ENCODE assay signal across 8 cellular contexts in the genomic region with DNA sequence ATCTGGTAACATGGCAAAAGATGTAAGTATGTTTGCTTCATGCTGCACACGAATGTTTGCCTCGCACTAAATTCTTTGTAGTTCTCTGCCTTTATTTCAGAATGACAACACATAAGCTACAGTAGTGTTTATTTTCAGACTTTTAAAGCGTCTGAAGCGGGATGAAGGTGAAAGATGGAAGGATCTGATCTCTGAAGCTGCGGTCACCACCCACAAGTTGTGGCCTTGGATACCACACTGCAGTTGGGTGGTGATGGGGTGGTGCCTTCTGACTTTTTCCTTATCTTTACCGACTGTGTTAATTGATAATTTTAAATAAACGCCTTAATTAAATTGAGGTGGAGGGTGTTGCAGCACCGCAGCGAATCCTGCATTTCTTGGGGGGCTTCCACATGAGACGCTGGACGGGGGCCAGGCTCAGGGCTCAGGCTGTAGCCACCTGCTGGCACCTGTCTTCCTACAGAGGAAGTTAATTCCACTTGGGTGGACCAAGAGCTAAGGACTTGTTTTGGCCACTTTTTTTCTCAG. TPM values are rescaled to one million over a fixed set of nuclear protein-coding genes. Genes with fewer than 3 reads are reported as not detected.
DNase-seq lines count a peak whose midpoint lies in the region; ATAC-seq and TF ChIP-seq lines count a peak whose summit lies in the region.

No MANE protein-coding gene starts in this region.

- H3K9me3 Mint-ChIP-seq in endodermal cell, result no peaks in the 10 kb centered on the region

- H3K27ac ChIP-seq in PC-9, result no peak overlapping the region
- H3K27ac ChIP-seq in endodermal cell (ENCODE audit: low read depth, low read length), result no peak overlapping the region
- H3K27ac ChIP-seq in ovary, result no peak overlapping the region

- peak overlapping the region; percentile 69 for H3K4me3 Mint-ChIP-seq in endodermal cell

- intact Hi-C loops in PC-9 (cut with micrococcal nuclease; ENCODE audit: unreplicated experiment), result loop anchor here (2.0 kb wide), 1 partner anchor 53 kb away; no protein-coding TSS in a partner anchor
- intact Hi-C loops in ovary (cut with DNase I), result no loop called here

- CTCF ChIA-PET in PC-9 (lab: Charles Lee), result no interaction called here

- peaks cover 57% of the 10 kb centered on the region for H3K79me2 ChIP-seq in PC-9 (ENCODE audit: low read depth)

- WGBS in endodermal cell (ENCODE audit: insufficient coverage in 1 of 2, insufficient read length in 1 of 2), 2 experiments, result 88 to 94% methylated on average over 8 to 11 of the region's 11 CpGs
- 52 to 66% (median 59%) methylated on average over 11 of the region's 11 CpGs for WGBS in ovary, 3 donors

- ATAC-seq in HG03378 (IDR thresholded peaks at IDR 0.05; ENCODE audit: unreplicated experiment), result no peak

- H2AFZ ChIP-seq in PC-9, result 0 out of 2 replicates have a peak overlapping the region, but pooled peaks have one; percentile 71

- H3K9me2 ChIP-seq in PC-9 (ENCODE audit: insufficient read depth), result no peaks in the 10 kb centered on the region

- peak overlapping the region; percentile 64 for H3K27ac Mint-ChIP-seq in endodermal cell

- H3K4me2 ChIP-seq in PC-9, result peak overlapping the region; percentile 80

- peaks cover 16% of the 10 kb centered on the region; the same call in 1 of the 2 replicates for H3F3A ChIP-seq in PC-9 (ENCODE audit: insufficient read depth, low read depth)

- H3K36me3 Mint-ChIP-seq in endodermal cell (ENCODE audit: low read depth), result peaks cover 36% of the 10 kb centered on the region

- H3K27me3 ChIP-seq in PC-9 (ENCODE audit: insufficient read depth, low read depth) (no peaks in the 10 kb centered on the region), endodermal cell (ENCODE audit: control insufficient read depth, insufficient read depth, low read length, poor library complexity, severe bottlenecking) (no peaks in the 10 kb centered on the region), ovary (no peaks in the 10 kb centered on the region)

- H3K4me3 ChIP-seq in GM08714 (ENCODE audit: low read length), result peak overlapping the region; percentile 95
- peak overlapping the region; percentile 78 for H3K4me3 ChIP-seq in PC-9
- H3K4me3 ChIP-seq in endodermal cell (ENCODE audit: low read length), result peak overlapping the region; percentile 86
- peak overlapping the region; percentile 52 for H3K4me3 ChIP-seq in ovary

- H3K27me3 Mint-ChIP-seq in endodermal cell (ENCODE audit: insufficient read depth), result no peaks in the 10 kb centered on the region

- H3K36me3 ChIP-seq in PC-9 (ENCODE audit: low read depth), result peaks cover 12% of the 10 kb centered on the region
- H3K36me3 ChIP-seq in endodermal cell (ENCODE audit: control insufficient read depth, insufficient read depth, low read length), result peaks cover 42% of the 10 kb centered on the region
- H3K36me3 ChIP-seq in ovary, result no peaks in the 10 kb centered on the region

- DNase-seq in PC-9 (no peak), endodermal cell (peak; percentile 36), ovary (peak in 3 of 5 donors; percentile 3 to 23 (median 14)), NCI-H1930 (lab: John Stamatoyannopoulos, UW) (no peak), NCI-H748 treated with DMSO at 0.1 percent for 48 hours (lab: John Stamatoyannopoulos, UW) (no peak), NCI-H1048 (lab: John Stamatoyannopoulos, UW) (no peak)

- H3K4me1 Mint-ChIP-seq in endodermal cell, result peaks cover 9% of the 10 kb centered on the region

- peaks cover 27% of the 10 kb centered on the region for H4K20me1 ChIP-seq in PC-9 (ENCODE audit: insufficient read depth)

- TF ChIP-seq EP300 in ovary (IDR thresholded peaks at IDR 0.05), result no peak

- TSS peak; percentile 66 for BruUV-seq in PC-9 (replicated peaks; lab: Mats Ljungman, UMichigan)

- POLR2A ChIA-PET in PC-9 (lab: Charles Lee; ENCODE audit: unreplicated experiment), result interaction anchor here (0.6 to 0.7 kb wide), 2 partner anchors 54 to 80 kb away, joined by 4 to 13 read pairs; no protein-coding TSS in a partner anchor

- TF ChIP-seq POLR2A in ovary (IDR thresholded peaks at IDR 0.05), result no peak

- no peaks in the 10 kb centered on the region for H3K9me3 ChIP-seq in PC-9 (ENCODE audit: insufficient read depth, low read depth)
- no peaks in the 10 kb centered on the region for H3K9me3 ChIP-seq in endodermal cell (ENCODE audit: control insufficient read depth, low read length)
- H3K9me3 ChIP-seq in ovary, result no peaks in the 10 kb centered on the region

- H3K9ac ChIP-seq in endodermal cell (ENCODE audit: extremely low read depth, low read length, poor library complexity, severe bottlenecking), result no peak overlapping the region

- H3K4me1 ChIP-seq in PC-9 (replicated peaks; ENCODE audit: insufficient read depth) (peaks cover 9% of the 10 kb centered on the region; the same call in 1 of the 2 replicates), endodermal cell (ENCODE audit: control insufficient read depth, insufficient read depth, low read length) (no peaks in the 10 kb centered on the region), ovary (ENCODE audit: insufficient read depth) (peaks cover 4% of the 10 kb centered on the region)

- no peak for TF ChIP-seq CTCF in PC-9 (conservative IDR thresholded peaks at IDR 0.05)
- TF ChIP-seq CTCF in endodermal cell (conservative IDR thresholded peaks at IDR 0.05), result peak; percentile 39
- no peak for TF ChIP-seq CTCF in ovary (IDR thresholded peaks at IDR 0.05)

RNA-seq across cellular contexts. Expression of gene TFDP1, which starts 1.3 kb away (rescaled TPM):
- 84.2 and 107 TPM in 2 replicates for total RNA-seq in PC-9 (2021)
- 10 to 100 TPM; 74.8 to 76.1 TPM for total RNA-seq in endodermal cell
- polyA plus RNA-seq in endodermal cell (2013, experiment 1 of 2), result 84.3 TPM
- 82.9 TPM for polyA plus RNA-seq in endodermal cell (2013, experiment 2 of 2)
- total RNA-seq in ovary, result 10 to 100 TPM in 6 of 7 donors, 1 to 10 TPM in 1; 8.8 to 45.6 (median 33.8) TPM
- polyA plus RNA-seq in ovary, result 10 to 100 TPM; 22.2 to 40.5 TPM

Comparison
In these comparisons a context has a peak if more than half of its experiments do, and no peak if none do; other contexts are left out.
1. DNase-seq: peak in endodermal cell (single experiment) and ovary (3 of 5); none in PC-9 (0 of 2), NCI-H1930 (0 of 2), NCI-H748 treated with DMSO at 0.1 percent for 48 hours (single experiment) and NCI-H1048 (single experiment).
2. Peak in every context shown above with its lines, with median percentiles within 50 percentile points of each other: H3K4me3 ChIP-seq.